Comparison of ENCODE assay signal across 10 cellular contexts in the genomic region with DNA sequence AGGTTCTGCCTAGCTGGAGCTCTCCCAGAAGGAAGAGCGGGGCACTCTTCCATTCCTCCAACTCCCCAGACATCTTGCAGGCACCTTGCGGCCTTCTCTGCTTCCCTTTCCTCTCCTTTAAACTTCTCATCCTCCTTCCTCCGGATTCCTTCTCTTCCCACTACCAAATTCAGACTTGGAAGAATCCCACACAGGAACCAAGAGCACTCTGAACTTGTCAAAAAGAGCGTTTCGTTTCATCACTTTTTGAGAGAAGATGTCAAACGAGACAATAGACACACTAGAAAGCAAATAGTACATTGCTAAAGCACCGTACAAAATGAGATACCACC. TPM values are rescaled to one million over a fixed set of nuclear protein-coding genes. Genes with fewer than 3 reads are reported as not detected.
DNase-seq lines count a peak whose midpoint lies in the region; ATAC-seq and TF ChIP-seq lines count a peak whose summit lies in the region.
"Had no signal": no experiment of that assay in that cellular context is flagged by ENCODE, and none has a peak within 500 bp of the region (broad histone marks: within the 10 kb centered on the region; RNA-seq: fewer than 3 reads in every experiment).

No MANE protein-coding gene starts in this region.

- H3K36me3 ChIP-seq in NT2/D1 (ENCODE audit: insufficient read depth, insufficient read length, low read length) (no peaks in the 10 kb centered on the region), esophagus (ENCODE audit: control insufficient read depth in 2 of 2, insufficient read depth in 2 of 2, low read length in 1 of 2) (no peaks in the 10 kb centered on the region), neuronal stem cell (replicated peaks in 1 of 2; ENCODE audit: control insufficient read depth in 2 of 2, insufficient read depth in 2 of 2, low read length in 2 of 2) (no peaks in the 10 kb centered on the region)

- intact Hi-C loops in activated T-helper 2 cell treated with anti-CD3 and anti-CD28 coated beads, Interferon-gamma antibody, Interleukin-2, Interleukin-4, amounts not matched to agents 10 μg/mL and 5 μg/mL and 100 μg/mL, durations not matched to agents 14 hours and 24 hours and 36 hours (cut with micrococcal nuclease) = no loop called here

- WGBS in esophagus, 2 donors = 48 to 55% methylated on average over 7 of the region's 7 CpGs
- no CpG with 5 or more reads among the region's 7 CpGs for WGBS in neuronal stem cell (ENCODE audit: extremely low coverage in 2 of 2, insufficient read length in 2 of 2, insufficient replicate concordance in 1 of 2), 2 donors

- H4K8ac ChIP-seq in neuronal stem cell (ENCODE audit: low read depth, low read length) = no peak overlapping the region

- peaks cover 63% of the 10 kb centered on the region for H3K27me3 ChIP-seq in NT2/D1 (ENCODE audit: insufficient read depth, insufficient read length)
- H3K27me3 ChIP-seq in esophagus (ENCODE audit: control insufficient read depth in 1 of 2, insufficient read depth in 2 of 2, low read length in 2 of 2) = peaks cover 4 to 16% of the 10 kb centered on the region in 2 donors
- peaks cover 9 to 73% (median 39%) of the 10 kb centered on the region in 3 experiments for H3K27me3 ChIP-seq in neuronal stem cell (ENCODE audit: control insufficient read depth in 3 of 3, insufficient read depth in 3 of 3, low read depth in 1 of 3, low read length in 3 of 3)

- no peak overlapping the region for H3K4me3 Mint-ChIP-seq in activated T-helper 2 cell treated with anti-CD3 and anti-CD28 coated beads, Interferon-gamma antibody, Interleukin-2, Interleukin-4, amounts not matched to agents 10 μg/mL and 5 μg/mL and 100 μg/mL, durations not matched to agents 14 hours and 24 hours and 36 hours (ENCODE audit: low read depth)

- no peaks in the 10 kb centered on the region for H3K4me1 ChIP-seq in NT2/D1 (ENCODE audit: insufficient read depth, insufficient read length)
- H3K4me1 ChIP-seq in esophagus (ENCODE audit: control insufficient read depth in 2 of 2, insufficient read depth in 2 of 2, low read length in 1 of 2) = peaks cover 3 to 10% of the 10 kb centered on the region in 2 donors
- peaks cover 6 to 7% of the 10 kb centered on the region in 2 donors for H3K4me1 ChIP-seq in neuronal stem cell (ENCODE audit: control insufficient read depth in 2 of 2, insufficient read depth in 1 of 2, low read depth in 1 of 2, low read length in 2 of 2)

- peaks cover 13% of the 10 kb centered on the region for H3K9me3 Mint-ChIP-seq in activated T-helper 2 cell treated with anti-CD3 and anti-CD28 coated beads, Interferon-gamma antibody, Interleukin-2, Interleukin-4, amounts not matched to agents 10 μg/mL and 5 μg/mL and 100 μg/mL, durations not matched to agents 14 hours and 24 hours and 36 hours

- no peak overlapping the region for H2BK12ac ChIP-seq in neuronal stem cell (ENCODE audit: low read length)

- H3K79me1 ChIP-seq in neuronal stem cell (ENCODE audit: low read depth, low read length) = no peaks in the 10 kb centered on the region

- H2AK5ac ChIP-seq in neuronal stem cell (ENCODE audit: low read depth, low read length) = no peak overlapping the region

- TF ChIP-seq CTCF in AG04449 (IDR thresholded peaks at IDR 0.05; ENCODE audit: insufficient read depth, low read length, missing control alignments) = no peak

- no peak overlapping the region for H3K27ac Mint-ChIP-seq in activated T-helper 2 cell treated with anti-CD3 and anti-CD28 coated beads, Interferon-gamma antibody, Interleukin-2, Interleukin-4, amounts not matched to agents 10 μg/mL and 5 μg/mL and 100 μg/mL, durations not matched to agents 14 hours and 24 hours and 36 hours

- H4K91ac ChIP-seq in neuronal stem cell (ENCODE audit: low read depth, low read length, poor library complexity) = no peak overlapping the region

- H3K18ac ChIP-seq in neuronal stem cell (ENCODE audit: low read length) = no peak overlapping the region

- peaks cover 56% of the 10 kb centered on the region for H3K27me3 Mint-ChIP-seq in activated T-helper 2 cell treated with anti-CD3 and anti-CD28 coated beads, Interferon-gamma antibody, Interleukin-2, Interleukin-4, amounts not matched to agents 10 μg/mL and 5 μg/mL and 100 μg/mL, durations not matched to agents 14 hours and 24 hours and 36 hours (ENCODE audit: low read depth)

- H2AFZ ChIP-seq in neuronal stem cell (ENCODE audit: low read length) = peak overlapping the region; percentile 92

- H3K36me3 Mint-ChIP-seq in activated T-helper 2 cell treated with anti-CD3 and anti-CD28 coated beads, Interferon-gamma antibody, Interleukin-2, Interleukin-4, amounts not matched to agents 10 μg/mL and 5 μg/mL and 100 μg/mL, durations not matched to agents 14 hours and 24 hours and 36 hours (ENCODE audit: low read depth) = no peaks in the 10 kb centered on the region

- H3K4me1 Mint-ChIP-seq in activated T-helper 2 cell treated with anti-CD3 and anti-CD28 coated beads, Interferon-gamma antibody, Interleukin-2, Interleukin-4, amounts not matched to agents 10 μg/mL and 5 μg/mL and 100 μg/mL, durations not matched to agents 14 hours and 24 hours and 36 hours (ENCODE audit: low read depth) = peaks cover 2% of the 10 kb centered on the region

- no peak overlapping the region for H3K14ac ChIP-seq in neuronal stem cell (ENCODE audit: low read length)

- no peak for ATAC-seq in HG02885 (IDR thresholded peaks at IDR 0.05; ENCODE audit: poor library complexity, unreplicated experiment)

- no peak overlapping the region for H2BK5ac ChIP-seq in neuronal stem cell (ENCODE audit: low read length)

- POLR2A ChIA-PET in AG04449 (lab: Yijun Ruan, JAX) = no interaction called here

- H3K4ac ChIP-seq in neuronal stem cell (ENCODE audit: low read length) = no peak overlapping the region

- peak overlapping the region; percentile 99 for H3K4me2 ChIP-seq in neuronal stem cell (ENCODE audit: insufficient read depth, low read length, poor library complexity, severe bottlenecking)

- no peak overlapping the region for H3K9ac ChIP-seq in NT2/D1 (ENCODE audit: insufficient read length, low read depth)
- H3K9ac ChIP-seq in neuronal stem cell (ENCODE audit: low read depth, low read length, poor library complexity) = no peak overlapping the region

- H3K23ac ChIP-seq in neuronal stem cell (ENCODE audit: low read depth, low read length, poor library complexity) = no peak overlapping the region

- H2BK120ac ChIP-seq in neuronal stem cell (ENCODE audit: low read depth, low read length) = no peak overlapping the region

- H3K4me3 ChIP-seq in AG04449 (ENCODE audit: low read depth, low read length) (peak overlapping the region; percentile 44; the same call in 1 of the 2 replicates), NT2/D1 (ENCODE audit: insufficient read length, low read depth) (peak overlapping the region; percentile 38), esophagus (ENCODE audit: low read depth in 1 of 2, low read length in 2 of 2) (peak overlapping the region; percentile 57 to 58), neuronal stem cell (ENCODE audit: low read length in 2 of 2) (peak overlapping the region; percentile 35 to 76)

- CTCF ChIA-PET in AG04449 (lab: Yijun Ruan, JAX) = interaction anchor here (0.6 kb wide), 1 partner anchor 17 kb away, joined by 4 read pairs; no protein-coding TSS in a partner anchor

- H2BK15ac ChIP-seq in neuronal stem cell (ENCODE audit: low read length) = no peak overlapping the region

- no peak overlapping the region for H3K27ac ChIP-seq in esophagus (ENCODE audit: low read depth in 2 of 2, low read length in 1 of 2)
- no peak overlapping the region for H3K27ac ChIP-seq in neuronal stem cell (replicated peaks; ENCODE audit: low read length)

- DNase-seq in AG04449 (ENCODE audit: low read depth, low spot score) (no peak), NT2/D1 (ENCODE audit: low read depth, low spot score) (no peak), neuronal stem cell (ENCODE audit: low spot score) (no peak), HCEC 1CT (no peak), HK-2 (ENCODE audit: unreplicated experiment) (no peak)
- DNase-seq in activated T-helper 2 cell treated with anti-CD3 and anti-CD28 coated beads, Interferon-gamma antibody, Interleukin-2, Interleukin-4, amounts not matched to agents 10 μg/mL and 5 μg/mL and 100 μg/mL, durations not matched to agents 14 hours and 24 hours and 36 hours (ENCODE audit: low spot score) = no peak
- DNase-seq: activated effector memory CD4-positive, alpha-beta T cell treated with anti-CD3 and anti-CD28 coated beads, Interleukin-2, amount 50 U/mL, for 16 hours; NCI-H1436 had no signal

- H3K9me3 ChIP-seq in NT2/D1 (ENCODE audit: insufficient read depth, low read length) (peaks cover 24% of the 10 kb centered on the region), esophagus (ENCODE audit: control insufficient read depth in 2 of 2, insufficient read depth in 1 of 2, low read depth in 1 of 2, low read length in 1 of 2) (peaks cover 3 to 5% of the 10 kb centered on the region in 2 donors), neuronal stem cell (replicated peaks in 1 of 2; ENCODE audit: control insufficient read depth in 2 of 2, insufficient read depth in 1 of 2, low read depth in 1 of 2, low read length in 2 of 2) (peaks cover 0 to 4% of the 10 kb centered on the region in 2 donors)

RNA-seq across cellular contexts. Expression of a gene that starts 0.5 kb away (rescaled TPM):
- not detected for polyA plus RNA-seq in esophagus
- polyA plus RNA-seq in neuronal stem cell (2013, experiment 1 of 2) = 0.13 TPM
- 0.07 TPM for polyA plus RNA-seq in neuronal stem cell (2013, experiment 2 of 2)
- not detected in 2 replicates for total RNA-seq in activated T-helper 2 cell treated with anti-CD3 and anti-CD28 coated beads, Interferon-gamma antibody, Interleukin-2, Interleukin-4, amounts not matched to agents 10 μg/mL and 5 μg/mL and 100 μg/mL, durations not matched to agents 14 hours and 24 hours and 36 hours

RNA-seq across cellular contexts. Expression of a gene that starts 45.3 kb away (rescaled TPM):
- 1 to 10 TPM; 4.9 to 6.4 TPM for polyA plus RNA-seq in esophagus
- 35.3 TPM for polyA plus RNA-seq in neuronal stem cell (2013, experiment 1 of 2)
- 35.8 TPM for polyA plus RNA-seq in neuronal stem cell (2013, experiment 2 of 2)
- 15.3 and 16.0 TPM in 2 replicates for total RNA-seq in activated T-helper 2 cell treated with anti-CD3 and anti-CD28 coated beads, Interferon-gamma antibody, Interleukin-2, Interleukin-4, amounts not matched to agents 10 μg/mL and 5 μg/mL and 100 μg/mL, durations not matched to agents 14 hours and 24 hours and 36 hours
